Comparison of ENCODE assay signal across 13 cellular contexts in genomic region chr13:29905845-29906244, GRCh38. TPM values are rescaled to one million over a fixed set of nuclear protein-coding genes. Genes with fewer than 3 reads are reported as not detected.
DNase-seq lines count a peak whose midpoint lies in the region; ATAC-seq, FAIRE-seq and TF ChIP-seq lines count a peak whose summit lies in the region.
"Had no signal": no experiment of that assay in that cellular context is flagged by ENCODE, and none has a peak within 500 bp of the region (broad histone marks: within the 10 kb centered on the region; RNA-seq: fewer than 3 reads in every experiment).

No MANE protein-coding gene starts in this region.

- 38 to 62% (median 53%) methylated on average over 3 of the region's 3 CpGs for WGBS in small intestine, 3 donors

- peaks cover 2% of the 10 kb centered on the region for H3K27me3 Mint-ChIP-seq in activated CD8-positive, alpha-beta T cell treated with anti-CD3 and anti-CD28 coated beads, Interleukin-2, amount 10 ng/mL, durations not matched to agents 7 days and 5 days (ENCODE audit: low read depth)

- CTCF ChIA-PET in activated CD8-positive, alpha-beta T cell treated with anti-CD3 and anti-CD28 coated beads, Interleukin-2, amount 10 ng/mL, durations not matched to agents 7 days and 5 days (lab: Charles Lee) = interaction anchor here (0.9 to 1.2 kb wide), 2 partner anchors 15 to 18 kb away, joined by 3 read pairs; no protein-coding TSS in a partner anchor

- peaks cover 1% of the 10 kb centered on the region for H3K36me3 Mint-ChIP-seq in activated CD8-positive, alpha-beta T cell treated with anti-CD3 and anti-CD28 coated beads, Interleukin-2, amount 10 ng/mL, durations not matched to agents 7 days and 5 days (ENCODE audit: low read depth)
- H3K36me3 Mint-ChIP-seq: memory B cell had no signal

- H3K27ac ChIP-seq in HL-60 (replicated peaks) (0 out of 2 replicates have a peak overlapping the region, but pooled peaks have one; percentile 11), small intestine (ENCODE audit: low read depth in 1 of 2, low read length in 1 of 2) (no peak overlapping the region)
- H3K27ac ChIP-seq: gastrocnemius medialis had no signal

- peak; percentile 40 to 93 for DNase-seq in HL-60 (ENCODE audit: low read depth in 1 of 2, low spot score in 1 of 2)
- peak; percentile 49 for DNase-seq in RPMI7951 (ENCODE audit: low read depth)
- peak; percentile 55 for DNase-seq in fibroblast of the aortic adventitia (ENCODE audit: low read depth)
- peak; percentile 76 for DNase-seq in small intestine
- DNase-seq in RKO (ENCODE audit: low spot score) = no peak
- no peak for DNase-seq in HUDEP-2 (lab: John Stamatoyannopoulos, UW; ENCODE audit: unreplicated experiment in 76 of 76)
- DNase-seq in activated CD8-positive, alpha-beta T cell treated with anti-CD3 and anti-CD28 coated beads, Interleukin-2, amount 10 ng/mL, durations not matched to agents 7 days and 5 days = no peak
- no peak for DNase-seq in iPS-NIHi11 (ENCODE audit: low spot score)
- DNase-seq: activated CD8-positive, alpha-beta memory T cell treated with anti-CD3 and anti-CD28 coated beads, Interleukin-2, amount 10 ng/mL, durations not matched to agents 7 days and 5 days; gastrocnemius medialis; H7 had no signal

- H3K4me3 ChIP-seq in HL-60 (replicated peaks; ENCODE audit: insufficient read depth, low read length) (no peak overlapping the region), fibroblast of the aortic adventitia (ENCODE audit: low read depth, low read length) (no peak overlapping the region), small intestine (ENCODE audit: low read depth in 1 of 2, low read length in 2 of 2) (no peak overlapping the region)
- H3K4me3 ChIP-seq: gastrocnemius medialis, smooth muscle cell had no signal

- peaks cover 31% of the 10 kb centered on the region for H3K4me1 Mint-ChIP-seq in activated CD8-positive, alpha-beta T cell treated with anti-CD3 and anti-CD28 coated beads, Interleukin-2, amount 10 ng/mL, durations not matched to agents 7 days and 5 days (ENCODE audit: low read depth)

- H3K27ac Mint-ChIP-seq in activated CD8-positive, alpha-beta T cell treated with anti-CD3 and anti-CD28 coated beads, Interleukin-2, amount 10 ng/mL, durations not matched to agents 7 days and 5 days = no peak overlapping the region
- H3K27ac Mint-ChIP-seq: activated CD8-positive, alpha-beta memory T cell treated with anti-CD3 and anti-CD28 coated beads, Interleukin-2, amount 10 ng/mL, durations not matched to agents 7 days and 5 days; memory B cell had no signal

- POLR2A ChIA-PET in activated CD8-positive, alpha-beta T cell treated with anti-CD3 and anti-CD28 coated beads, Interleukin-2, amount 10 ng/mL, durations not matched to agents 7 days and 5 days (lab: Charles Lee) = no interaction called here

- H3K9me3 ChIP-seq in small intestine (ENCODE audit: control insufficient read depth, low read depth) = no peaks in the 10 kb centered on the region
- H3K9me3 ChIP-seq: gastrocnemius medialis had no signal

- no peak overlapping the region for H3K4me3 Mint-ChIP-seq in activated CD8-positive, alpha-beta T cell treated with anti-CD3 and anti-CD28 coated beads, Interleukin-2, amount 10 ng/mL, durations not matched to agents 7 days and 5 days
- H3K4me3 Mint-ChIP-seq: activated CD8-positive, alpha-beta memory T cell treated with anti-CD3 and anti-CD28 coated beads, Interleukin-2, amount 10 ng/mL, durations not matched to agents 7 days and 5 days; memory B cell had no signal

- no peak for ATAC-seq in activated CD8-positive, alpha-beta T cell treated with anti-CD3 and anti-CD28 coated beads, Interleukin-2, amount 10 ng/mL, durations not matched to agents 7 days and 5 days
- ATAC-seq: activated CD8-positive, alpha-beta memory T cell treated with anti-CD3 and anti-CD28 coated beads, Interleukin-2, amount 10 ng/mL, durations not matched to agents 7 days and 5 days; gastrocnemius medialis had no signal

- no peaks in the 10 kb centered on the region for H3K36me3 ChIP-seq in small intestine (ENCODE audit: control insufficient read depth in 2 of 2, insufficient read depth in 2 of 2, low read length in 2 of 2)
- H3K36me3 ChIP-seq: gastrocnemius medialis had no signal

- H3K4me1 ChIP-seq in small intestine (ENCODE audit: control insufficient read depth in 2 of 2, insufficient read depth in 1 of 2, low read depth in 1 of 2, low read length in 1 of 2) = peaks cover 3 to 9% of the 10 kb centered on the region in 2 donors
- H3K4me1 ChIP-seq: gastrocnemius medialis had no signal

- H3K27me3 ChIP-seq in HL-60 (ENCODE audit: insufficient read depth, poor library complexity, severe bottlenecking) (no peaks in the 10 kb centered on the region), small intestine (ENCODE audit: control insufficient read depth in 2 of 2, insufficient read depth in 2 of 2, low read length in 2 of 2) (no peaks in the 10 kb centered on the region)
- H3K27me3 ChIP-seq: gastrocnemius medialis had no signal

- H3K9me3 Mint-ChIP-seq in activated CD8-positive, alpha-beta T cell treated with anti-CD3 and anti-CD28 coated beads, Interleukin-2, amount 10 ng/mL, durations not matched to agents 7 days and 5 days (ENCODE audit: insufficient read depth) = peaks cover 2% of the 10 kb centered on the region

- no peak for TF ChIP-seq CTCF in HL-60 (IDR thresholded peaks at IDR 0.05; ENCODE audit: insufficient read depth, low read length)
- no peak for TF ChIP-seq CTCF in fibroblast of the aortic adventitia (IDR thresholded peaks at IDR 0.05; ENCODE audit: insufficient read depth, low read length)

- no peak for FAIRE-seq in small intestine (lab: Jason Lieb, UNC)

RNA-seq across cellular contexts. Expression of gene UBL3, which starts 55.4 kb away (rescaled TPM):
- 20.1 and 24.5 TPM in 2 replicates for total RNA-seq in RPMI7951 (2014; rRNA removed; shearing (Covaris generic))
- total RNA-seq in fibroblast of the aortic adventitia (ENCODE audit: low replicate concordance) = 21.1 and 57.7 TPM in 2 replicates
- 10 to 100 TPM; 20.6 to 46.7 (median 45.2) TPM for polyA plus RNA-seq in small intestine
- total RNA-seq in activated CD8-positive, alpha-beta T cell treated with anti-CD3 and anti-CD28 coated beads, Interleukin-2, amount 10 ng/mL, durations not matched to agents 7 days and 5 days = 1 to 10 TPM; 7.3 to 8.4 TPM

Comparison
In these comparisons a context has a peak if more than half of its experiments do, and no peak if none do; other contexts are left out.
1. DNase-seq: peak in HL-60 (2 of 2), RPMI7951 (single experiment), fibroblast of the aortic adventitia (single experiment) and small intestine (single experiment); none in RKO (single experiment), HUDEP-2 (0 of 76), activated CD8-positive, alpha-beta T cell treated with anti-CD3 and anti-CD28 coated beads, Interleukin-2, amount 10 ng/mL, durations not matched to agents 7 days and 5 days (single experiment) and iPS-NIHi11 (single experiment).